Comparison of ENCODE assay signal across 1 cellular context in the genomic region with DNA sequence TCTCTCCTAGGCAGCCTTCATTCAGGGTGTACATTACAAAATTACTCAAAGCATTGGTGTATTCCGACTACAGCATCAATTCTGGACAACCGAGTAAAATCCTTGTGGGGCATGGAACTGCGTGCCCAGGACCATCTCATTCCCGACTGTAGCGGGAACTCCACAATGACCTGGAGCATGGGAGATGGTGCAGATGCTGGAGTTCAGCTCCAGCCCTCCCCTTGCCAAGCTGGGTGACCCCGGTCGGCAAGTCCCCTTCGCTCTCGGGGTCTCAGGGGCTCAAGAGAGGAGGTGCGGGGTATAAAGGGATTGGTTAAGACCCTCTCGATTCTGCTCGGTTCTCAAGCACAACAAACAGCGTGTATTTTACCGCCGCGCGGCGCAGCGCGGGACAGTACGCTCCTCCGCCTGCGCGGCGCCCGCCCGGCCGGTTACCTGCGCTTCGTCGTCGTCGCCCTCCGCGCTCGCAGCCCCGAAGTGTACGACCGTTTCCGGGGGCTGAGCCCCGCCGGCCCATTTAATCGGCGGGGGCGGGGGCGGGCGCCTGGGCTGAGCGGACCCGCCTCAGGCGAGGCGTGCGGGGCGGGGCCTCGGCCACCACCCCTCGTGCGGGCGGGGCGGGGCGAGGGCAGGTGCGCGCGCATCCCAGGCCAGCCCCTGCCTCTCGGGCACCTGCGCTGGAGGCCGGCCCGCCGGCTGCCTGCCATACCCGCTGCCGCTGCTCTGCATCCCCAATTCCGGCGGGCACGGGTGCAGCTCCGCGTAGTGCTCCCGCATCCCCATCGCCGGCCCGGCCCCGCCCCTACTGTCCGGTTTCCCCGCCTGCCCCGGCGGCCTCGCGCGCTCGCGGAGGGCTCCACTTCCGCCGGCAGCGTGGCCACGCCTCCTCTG.
TF ChIP-seq lines count a peak whose summit lies in the region.

A gene (minus strand): TSS at position 493 of the 891 bp plus-strand sequence. CDS start 691 bp downstream, outside the sequence.

TF ChIP-seq in HepG2, 621 proteins besides CTCF, POLR2A, EP300 and RAD21 (continued from another document and continues in another):
- TF ChIP-seq KDM4B (CRISPR knock-in tag; IDR thresholded peaks at IDR 0.05), result no peak
- no peak for TF ChIP-seq ZNF331 (CRISPR knock-in tag; IDR thresholded peaks at IDR 0.05)
- TF ChIP-seq ZNF850 (CRISPR knock-in tag; conservative IDR thresholded peaks at IDR 0.05), result no peak
- no peak for TF ChIP-seq ZNF160 (CRISPR knock-in tag; IDR thresholded peaks at IDR 0.05)
- no peak; the same call in 1 of the 2 replicates for TF ChIP-seq MED1 (CRISPR knock-in tag; IDR thresholded peaks at IDR 0.05)
- no peak for TF ChIP-seq ATAD3A (CRISPR knock-in tag; IDR thresholded peaks at IDR 0.05)
- TF ChIP-seq, protein P1, sequence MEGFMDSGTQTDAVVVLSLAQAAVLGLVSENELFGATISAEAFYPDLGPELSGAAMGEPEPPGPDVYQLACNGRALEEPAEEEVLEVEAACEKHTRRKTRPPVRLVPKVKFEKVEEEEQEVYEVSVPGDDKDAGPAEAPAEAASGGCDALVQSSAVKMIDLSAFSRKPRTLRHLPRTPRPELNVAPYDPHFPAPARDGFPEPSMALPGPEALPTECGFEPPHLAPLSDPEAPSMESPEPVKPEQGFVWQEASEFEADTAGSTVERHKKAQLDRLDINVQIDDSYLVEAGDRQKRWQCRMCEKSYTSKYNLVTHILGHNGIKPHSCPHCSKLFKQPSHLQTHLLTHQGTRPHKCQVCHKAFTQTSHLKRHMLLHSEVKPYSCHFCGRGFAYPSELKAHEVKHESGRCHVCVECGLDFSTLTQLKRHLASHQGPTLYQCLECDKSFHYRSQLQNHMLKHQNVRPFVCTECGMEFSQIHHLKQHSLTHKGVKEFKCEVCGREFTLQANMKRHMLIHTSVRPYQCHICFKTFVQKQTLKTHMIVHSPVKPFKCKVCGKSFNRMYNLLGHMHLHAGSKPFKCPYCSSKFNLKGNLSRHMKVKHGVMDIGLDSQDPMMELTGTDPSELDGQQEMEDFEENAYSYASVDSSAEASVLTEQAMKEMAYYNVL (CRISPR knock-in tag; IDR thresholded peaks at IDR 0.05; ENCODE audit: borderline replicate concordance), result no peak
- TF ChIP-seq, protein P2, sequence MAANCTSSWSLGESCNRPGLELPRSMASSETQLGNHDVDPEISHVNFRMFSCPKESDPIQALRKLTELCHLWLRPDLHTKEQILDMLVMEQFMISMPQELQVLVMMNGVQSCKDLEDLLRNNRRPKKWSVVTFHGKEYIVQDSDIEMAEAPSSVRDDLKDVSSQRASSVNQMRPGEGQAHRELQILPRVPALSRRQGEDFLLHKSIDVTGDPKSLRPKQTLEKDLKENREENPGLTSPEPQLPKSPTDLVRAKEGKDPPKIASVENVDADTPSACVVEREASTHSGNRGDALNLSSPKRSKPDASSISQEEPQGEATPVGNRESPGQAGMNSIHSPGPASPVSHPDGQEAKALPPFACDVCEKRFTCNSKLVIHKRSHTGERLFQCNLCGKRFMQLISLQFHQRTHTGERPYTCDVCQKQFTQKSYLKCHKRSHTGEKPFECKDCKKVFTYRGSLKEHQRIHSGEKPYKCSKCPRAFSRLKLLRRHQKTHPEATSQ (CRISPR knock-in tag; IDR thresholded peaks at IDR 0.05; ENCODE audit: borderline replicate concordance), result no peak
- TF ChIP-seq ZNF317 (CRISPR knock-in tag; IDR thresholded peaks at IDR 0.05), result 0 out of 2 replicates have a peak, but pooled peaks have one; percentile 13
- TF ChIP-seq GPN1 (CRISPR knock-in tag; IDR thresholded peaks at IDR 0.05; ENCODE audit: borderline replicate concordance), result no peak
- no peak for TF ChIP-seq ZNF550 (CRISPR knock-in tag; IDR thresholded peaks at IDR 0.05; ENCODE audit: borderline replicate concordance)
- no peak for TF ChIP-seq ZSCAN9 (CRISPR knock-in tag; IDR thresholded peaks at IDR 0.05; ENCODE audit: borderline replicate concordance)
- TF ChIP-seq ZSCAN30 (CRISPR knock-in tag; IDR thresholded peaks at IDR 0.05), result no peak
- TF ChIP-seq, protein P3, sequence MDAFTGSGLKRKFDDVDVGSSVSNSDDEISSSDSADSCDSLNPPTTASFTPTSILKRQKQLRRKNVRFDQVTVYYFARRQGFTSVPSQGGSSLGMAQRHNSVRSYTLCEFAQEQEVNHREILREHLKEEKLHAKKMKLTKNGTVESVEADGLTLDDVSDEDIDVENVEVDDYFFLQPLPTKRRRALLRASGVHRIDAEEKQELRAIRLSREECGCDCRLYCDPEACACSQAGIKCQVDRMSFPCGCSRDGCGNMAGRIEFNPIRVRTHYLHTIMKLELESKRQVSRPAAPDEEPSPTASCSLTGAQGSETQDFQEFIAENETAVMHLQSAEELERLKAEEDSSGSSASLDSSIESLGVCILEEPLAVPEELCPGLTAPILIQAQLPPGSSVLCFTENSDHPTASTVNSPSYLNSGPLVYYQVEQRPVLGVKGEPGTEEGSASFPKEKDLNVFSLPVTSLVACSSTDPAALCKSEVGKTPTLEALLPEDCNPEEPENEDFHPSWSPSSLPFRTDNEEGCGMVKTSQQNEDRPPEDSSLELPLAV (CRISPR knock-in tag; conservative IDR thresholded peaks at IDR 0.05; ENCODE audit: low read depth), result no peak
- TF ChIP-seq ZNF713 (CRISPR knock-in tag; IDR thresholded peaks at IDR 0.05), result no peak
- no peak for TF ChIP-seq GZF1 (CRISPR knock-in tag; IDR thresholded peaks at IDR 0.05)
- no peak for TF ChIP-seq MTA3 (CRISPR knock-in tag; IDR thresholded peaks at IDR 0.05)
- TF ChIP-seq, protein P4, sequence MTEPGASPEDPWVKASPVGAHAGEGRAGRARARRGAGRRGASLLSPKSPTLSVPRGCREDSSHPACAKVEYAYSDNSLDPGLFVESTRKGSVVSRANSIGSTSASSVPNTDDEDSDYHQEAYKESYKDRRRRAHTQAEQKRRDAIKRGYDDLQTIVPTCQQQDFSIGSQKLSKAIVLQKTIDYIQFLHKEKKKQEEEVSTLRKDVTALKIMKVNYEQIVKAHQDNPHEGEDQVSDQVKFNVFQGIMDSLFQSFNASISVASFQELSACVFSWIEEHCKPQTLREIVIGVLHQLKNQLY (CRISPR knock-in tag; IDR thresholded peaks at IDR 0.05), result no peak
- TF ChIP-seq ZNF605 (CRISPR knock-in tag; IDR thresholded peaks at IDR 0.05), result no peak
- TF ChIP-seq NCOA5 (CRISPR knock-in tag; IDR thresholded peaks at IDR 0.05), result 0 out of 2 replicates have a peak, but pooled peaks have one; percentile 47
- TF ChIP-seq, protein P5, sequence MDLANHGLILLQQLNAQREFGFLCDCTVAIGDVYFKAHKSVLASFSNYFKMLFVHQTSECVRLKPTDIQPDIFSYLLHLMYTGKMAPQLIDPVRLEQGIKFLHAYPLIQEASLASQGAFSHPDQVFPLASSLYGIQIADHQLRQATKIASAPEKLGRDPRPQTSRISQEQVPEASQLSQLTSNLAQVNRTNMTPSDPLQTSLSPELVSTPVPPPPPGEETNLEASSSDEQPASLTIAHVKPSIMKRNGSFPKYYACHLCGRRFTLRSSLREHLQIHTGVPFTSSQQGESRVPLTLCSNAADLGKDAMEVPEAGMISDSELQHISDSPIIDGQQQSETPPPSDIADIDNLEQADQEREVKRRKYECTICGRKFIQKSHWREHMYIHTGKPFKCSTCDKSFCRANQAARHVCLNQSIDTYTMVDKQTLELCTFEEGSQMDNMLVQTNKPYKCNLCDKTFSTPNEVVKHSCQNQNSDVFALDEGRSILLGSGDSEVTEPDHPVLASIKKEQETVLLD (CRISPR knock-in tag; IDR thresholded peaks at IDR 0.05; ENCODE audit: low read depth), result peak; percentile 88; the same call in 1 of the 2 replicates
- TF ChIP-seq ZNF841 (CRISPR knock-in tag; IDR thresholded peaks at IDR 0.05; ENCODE audit: borderline replicate concordance), result no peak
- TF ChIP-seq ZNF230 (CRISPR knock-in tag; IDR thresholded peaks at IDR 0.05), result no peak
- TF ChIP-seq SRSF1 (optimal IDR thresholded peaks at IDR 0.05; ENCODE audit: low read depth, low read length), result no peak
- no peak for TF ChIP-seq ZFP36L2 (CRISPR knock-in tag; IDR thresholded peaks at IDR 0.05)
- TF ChIP-seq, protein P6, sequence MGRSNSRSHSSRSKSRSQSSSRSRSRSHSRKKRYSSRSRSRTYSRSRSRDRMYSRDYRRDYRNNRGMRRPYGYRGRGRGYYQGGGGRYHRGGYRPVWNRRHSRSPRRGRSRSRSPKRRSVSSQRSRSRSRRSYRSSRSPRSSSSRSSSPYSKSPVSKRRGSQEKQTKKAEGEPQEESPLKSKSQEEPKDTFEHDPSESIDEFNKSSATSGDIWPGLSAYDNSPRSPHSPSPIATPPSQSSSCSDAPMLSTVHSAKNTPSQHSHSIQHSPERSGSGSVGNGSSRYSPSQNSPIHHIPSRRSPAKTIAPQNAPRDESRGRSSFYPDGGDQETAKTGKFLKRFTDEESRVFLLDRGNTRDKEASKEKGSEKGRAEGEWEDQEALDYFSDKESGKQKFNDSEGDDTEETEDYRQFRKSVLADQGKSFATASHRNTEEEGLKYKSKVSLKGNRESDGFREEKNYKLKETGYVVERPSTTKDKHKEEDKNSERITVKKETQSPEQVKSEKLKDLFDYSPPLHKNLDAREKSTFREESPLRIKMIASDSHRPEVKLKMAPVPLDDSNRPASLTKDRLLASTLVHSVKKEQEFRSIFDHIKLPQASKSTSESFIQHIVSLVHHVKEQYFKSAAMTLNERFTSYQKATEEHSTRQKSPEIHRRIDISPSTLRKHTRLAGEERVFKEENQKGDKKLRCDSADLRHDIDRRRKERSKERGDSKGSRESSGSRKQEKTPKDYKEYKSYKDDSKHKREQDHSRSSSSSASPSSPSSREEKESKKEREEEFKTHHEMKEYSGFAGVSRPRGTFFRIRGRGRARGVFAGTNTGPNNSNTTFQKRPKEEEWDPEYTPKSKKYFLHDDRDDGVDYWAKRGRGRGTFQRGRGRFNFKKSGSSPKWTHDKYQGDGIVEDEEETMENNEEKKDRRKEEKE (IDR thresholded peaks at IDR 0.05), result no peak
- TF ChIP-seq KMT2B (CRISPR knock-in tag; IDR thresholded peaks at IDR 0.05), result no peak
- no peak for TF ChIP-seq SRSF9 (IDR thresholded peaks at IDR 0.05; ENCODE audit: borderline replicate concordance, insufficient read depth, low read depth, low read length, poor library complexity, severe bottlenecking)
- TF ChIP-seq ZNF24 (IDR thresholded peaks at IDR 0.05), result no peak
- no peak for TF ChIP-seq DNMT3B (CRISPR knock-in tag; conservative IDR thresholded peaks at IDR 0.05)
- TF ChIP-seq, protein P7, sequence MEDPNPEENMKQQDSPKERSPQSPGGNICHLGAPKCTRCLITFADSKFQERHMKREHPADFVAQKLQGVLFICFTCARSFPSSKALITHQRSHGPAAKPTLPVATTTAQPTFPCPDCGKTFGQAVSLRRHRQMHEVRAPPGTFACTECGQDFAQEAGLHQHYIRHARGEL (CRISPR knock-in tag; IDR thresholded peaks at IDR 0.05), result no peak
- TF ChIP-seq ZNF430 (CRISPR knock-in tag; IDR thresholded peaks at IDR 0.05), result peak; percentile 7
- no peak for TF ChIP-seq TGIF2 (CRISPR knock-in tag; IDR thresholded peaks at IDR 0.05)
- no peak for TF ChIP-seq SMAD1 (CRISPR knock-in tag; IDR thresholded peaks at IDR 0.05; ENCODE audit: borderline replicate concordance, low read depth)
- TF ChIP-seq, protein P8, sequence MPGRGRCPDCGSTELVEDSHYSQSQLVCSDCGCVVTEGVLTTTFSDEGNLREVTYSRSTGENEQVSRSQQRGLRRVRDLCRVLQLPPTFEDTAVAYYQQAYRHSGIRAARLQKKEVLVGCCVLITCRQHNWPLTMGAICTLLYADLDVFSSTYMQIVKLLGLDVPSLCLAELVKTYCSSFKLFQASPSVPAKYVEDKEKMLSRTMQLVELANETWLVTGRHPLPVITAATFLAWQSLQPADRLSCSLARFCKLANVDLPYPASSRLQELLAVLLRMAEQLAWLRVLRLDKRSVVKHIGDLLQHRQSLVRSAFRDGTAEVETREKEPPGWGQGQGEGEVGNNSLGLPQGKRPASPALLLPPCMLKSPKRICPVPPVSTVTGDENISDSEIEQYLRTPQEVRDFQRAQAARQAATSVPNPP (CRISPR knock-in tag; IDR thresholded peaks at IDR 0.05), result no peak
- peak; percentile 93 for TF ChIP-seq HNRNPK (IDR thresholded peaks at IDR 0.05; ENCODE audit: low read depth, low read length, poor library complexity, severe bottlenecking)
- TF ChIP-seq SMYD3 (CRISPR knock-in tag; IDR thresholded peaks at IDR 0.05), result no peak
- no peak for TF ChIP-seq FLYWCH1 (CRISPR knock-in tag; IDR thresholded peaks at IDR 0.05)
- TF ChIP-seq, protein P9, sequence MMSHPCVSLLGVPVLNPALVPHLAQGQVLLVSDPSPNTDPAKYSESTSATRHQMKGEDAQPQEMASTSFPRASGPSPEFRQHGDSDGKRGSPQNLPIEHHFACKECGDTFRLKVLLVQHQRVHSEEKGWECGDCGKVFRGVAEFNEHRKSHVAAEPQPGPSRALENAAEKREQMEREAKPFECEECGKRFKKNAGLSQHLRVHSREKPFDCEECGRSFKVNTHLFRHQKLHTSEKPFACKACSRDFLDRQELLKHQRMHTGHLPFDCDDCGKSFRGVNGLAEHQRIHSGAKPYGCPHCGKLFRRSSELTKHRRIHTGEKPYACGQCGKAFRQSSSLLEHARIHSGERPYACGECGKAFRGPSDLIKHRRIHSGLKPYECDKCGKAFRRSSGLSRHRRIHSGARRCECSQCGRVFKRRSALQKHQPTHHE (CRISPR knock-in tag; IDR thresholded peaks at IDR 0.05; ENCODE audit: borderline replicate concordance), result no peak
- TF ChIP-seq ADNP (CRISPR knock-in tag; IDR thresholded peaks at IDR 0.05), result no peak
- TF ChIP-seq ZNF749 (CRISPR knock-in tag; IDR thresholded peaks at IDR 0.05; ENCODE audit: borderline replicate concordance), result no peak
- no peak for TF ChIP-seq HDAC2 (CRISPR knock-in tag; IDR thresholded peaks at IDR 0.05)
- TF ChIP-seq, protein P10, sequence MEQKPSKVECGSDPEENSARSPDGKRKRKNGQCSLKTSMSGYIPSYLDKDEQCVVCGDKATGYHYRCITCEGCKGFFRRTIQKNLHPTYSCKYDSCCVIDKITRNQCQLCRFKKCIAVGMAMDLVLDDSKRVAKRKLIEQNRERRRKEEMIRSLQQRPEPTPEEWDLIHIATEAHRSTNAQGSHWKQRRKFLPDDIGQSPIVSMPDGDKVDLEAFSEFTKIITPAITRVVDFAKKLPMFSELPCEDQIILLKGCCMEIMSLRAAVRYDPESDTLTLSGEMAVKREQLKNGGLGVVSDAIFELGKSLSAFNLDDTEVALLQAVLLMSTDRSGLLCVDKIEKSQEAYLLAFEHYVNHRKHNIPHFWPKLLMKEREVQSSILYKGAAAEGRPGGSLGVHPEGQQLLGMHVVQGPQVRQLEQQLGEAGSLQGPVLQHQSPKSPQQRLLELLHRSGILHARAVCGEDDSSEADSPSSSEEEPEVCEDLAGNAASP (CRISPR knock-in tag; IDR thresholded peaks at IDR 0.05; ENCODE audit: borderline replicate concordance), result no peak
- no peak for TF ChIP-seq KLF12 (CRISPR knock-in tag; IDR thresholded peaks at IDR 0.05; ENCODE audit: borderline replicate concordance)
- no peak for TF ChIP-seq ZSCAN20 (CRISPR knock-in tag; IDR thresholded peaks at IDR 0.05; ENCODE audit: borderline replicate concordance)
- TF ChIP-seq POLR2AphosphoS2 (IDR thresholded peaks at IDR 0.05; ENCODE audit: low read depth, low read length), result no peak
- TF ChIP-seq, protein P11, sequence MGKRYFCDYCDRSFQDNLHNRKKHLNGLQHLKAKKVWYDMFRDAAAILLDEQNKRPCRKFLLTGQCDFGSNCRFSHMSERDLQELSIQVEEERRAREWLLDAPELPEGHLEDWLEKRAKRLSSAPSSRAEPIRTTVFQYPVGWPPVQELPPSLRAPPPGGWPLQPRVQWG (CRISPR knock-in tag; IDR thresholded peaks at IDR 0.05; ENCODE audit: borderline replicate concordance, low read depth), result no peak
- TF ChIP-seq REL (CRISPR knock-in tag; conservative IDR thresholded peaks at IDR 0.05), result no peak
- no peak for TF ChIP-seq ARNTL (CRISPR knock-in tag; IDR thresholded peaks at IDR 0.05)
